ENCODE assay signal across 1 cellular context in genomic region chr7:25037325-25037724, GRCh38.
TF ChIP-seq lines count a peak whose summit lies in the region.

No MANE protein-coding gene starts in this region.

TF ChIP-seq in SK-N-SH treated with all-trans-retinoic acid at 6 μM for 48 hours, 23 proteins besides CTCF, POLR2A, EP300 and RAD21:
- TF ChIP-seq TSHZ2 (CRISPR knock-in tag; IDR thresholded peaks at IDR 0.05) (no peak), PATZ1 (CRISPR knock-in tag; IDR thresholded peaks at IDR 0.05; ENCODE audit: borderline replicate concordance) (no peak), TCF4 (CRISPR knock-in tag; IDR thresholded peaks at IDR 0.05; ENCODE audit: borderline replicate concordance) (no peak), ISL1 (CRISPR knock-in tag; IDR thresholded peaks at IDR 0.05) (no peak), BACH2 (CRISPR knock-in tag; IDR thresholded peaks at IDR 0.05; ENCODE audit: borderline replicate concordance) (no peak)
